Comparison of ENCODE assay signal across 3 cellular contexts in the genomic region with DNA sequence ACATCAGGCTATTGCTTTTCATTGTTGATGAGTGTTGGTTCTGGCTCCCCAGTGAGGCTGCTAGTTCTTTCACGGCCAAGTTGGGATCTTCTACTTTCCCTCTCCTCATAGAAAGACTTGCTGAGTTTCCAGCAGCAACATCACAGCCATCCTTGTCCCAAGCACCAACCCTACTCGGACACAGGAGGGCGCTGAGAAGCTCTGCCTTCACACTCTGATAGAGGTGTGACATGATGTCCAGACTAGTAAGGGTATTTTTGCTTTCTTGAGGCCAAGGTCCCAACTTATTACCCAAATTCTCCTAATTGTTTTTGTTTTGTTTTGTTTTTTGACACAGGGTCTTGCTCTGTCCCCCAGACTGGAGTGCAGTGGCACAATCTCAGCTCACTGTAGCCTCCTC.
A peak's percentile ranks its signal among the peaks of the same experiment; 100 is the strongest.
TF ChIP-seq lines count a peak whose summit lies in the region.

No MANE protein-coding gene starts in this region.

TF ChIP-seq in HepG2, 621 proteins besides CTCF, POLR2A, EP300 and RAD21 (continues in another document):
- TF ChIP-seq HMGXB3 (CRISPR knock-in tag; IDR thresholded peaks at IDR 0.05; ENCODE audit: borderline replicate concordance) (no peak), SMC3 (IDR thresholded peaks at IDR 0.05; ENCODE audit: low read length) (peak; percentile 63), ZNF484 (CRISPR knock-in tag; IDR thresholded peaks at IDR 0.05; ENCODE audit: borderline replicate concordance, low read depth) (no peak), STAG1 (CRISPR knock-in tag; IDR thresholded peaks at IDR 0.05) (peak; percentile 53), ZSCAN20 (CRISPR knock-in tag; IDR thresholded peaks at IDR 0.05; ENCODE audit: borderline replicate concordance) (no peak), ZNF33B (CRISPR knock-in tag; IDR thresholded peaks at IDR 0.05) (no peak), MBNL3 (CRISPR knock-in tag; conservative IDR thresholded peaks at IDR 0.05) (no peak), TSC22D2 (CRISPR knock-in tag; IDR thresholded peaks at IDR 0.05; ENCODE audit: borderline replicate concordance) (no peak), KMT2A (CRISPR knock-in tag; IDR thresholded peaks at IDR 0.05) (no peak), MBD4 (IDR thresholded peaks at IDR 0.05; ENCODE audit: borderline replicate concordance, low read length) (no peak), XRCC5 (optimal IDR thresholded peaks at IDR 0.05; ENCODE audit: low read length) (peak; percentile 56), ZNF331 (CRISPR knock-in tag; IDR thresholded peaks at IDR 0.05) (0 out of 2 replicates have a peak, but pooled peaks have one; percentile 22), U2AF1 (optimal IDR thresholded peaks at IDR 0.05; ENCODE audit: low read depth, low read length) (no peak), PLRG1 (conservative IDR thresholded peaks at IDR 0.05) (no peak)
- TF ChIP-seq, protein P1, sequence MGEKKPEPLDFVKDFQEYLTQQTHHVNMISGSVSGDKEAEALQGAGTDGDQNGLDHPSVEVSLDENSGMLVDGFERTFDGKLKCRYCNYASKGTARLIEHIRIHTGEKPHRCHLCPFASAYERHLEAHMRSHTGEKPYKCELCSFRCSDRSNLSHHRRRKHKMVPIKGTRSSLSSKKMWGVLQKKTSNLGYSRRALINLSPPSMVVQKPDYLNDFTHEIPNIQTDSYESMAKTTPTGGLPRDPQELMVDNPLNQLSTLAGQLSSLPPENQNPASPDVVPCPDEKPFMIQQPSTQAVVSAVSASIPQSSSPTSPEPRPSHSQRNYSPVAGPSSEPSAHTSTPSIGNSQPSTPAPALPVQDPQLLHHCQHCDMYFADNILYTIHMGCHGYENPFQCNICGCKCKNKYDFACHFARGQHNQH (CRISPR knock-in tag; IDR thresholded peaks at IDR 0.05) = no peak

TF ChIP-seq in IMR-90, 13 proteins besides CTCF, POLR2A, EP300 and RAD21:
- TF ChIP-seq ELK1 (IDR thresholded peaks at IDR 0.05; ENCODE audit: borderline replicate concordance, low read depth, low read length) = no peak
- TF ChIP-seq RFX5 (IDR thresholded peaks at IDR 0.05; ENCODE audit: low read depth, low read length) = no peak
- no peak for TF ChIP-seq SMC3 (IDR thresholded peaks at IDR 0.05; ENCODE audit: low read depth, low read length)
- TF ChIP-seq RCOR1 (IDR thresholded peaks at IDR 0.05; ENCODE audit: insufficient replicate concordance, low read length) = no peak
- TF ChIP-seq NFE2L2 (IDR thresholded peaks at IDR 0.05; ENCODE audit: low read depth, low read length) = no peak
- no peak for TF ChIP-seq MAZ (IDR thresholded peaks at IDR 0.05; ENCODE audit: borderline replicate concordance, low read depth, low read length)
- no peak for TF ChIP-seq BHLHE40 (IDR thresholded peaks at IDR 0.05; ENCODE audit: low read depth, low read length)
- TF ChIP-seq MAFK (IDR thresholded peaks at IDR 0.05; ENCODE audit: low read depth, low read length) = no peak
- TF ChIP-seq MXI1 (IDR thresholded peaks at IDR 0.05; ENCODE audit: borderline replicate concordance, low read depth, low read length) = no peak
- no peak for TF ChIP-seq FOS (IDR thresholded peaks at IDR 0.05; ENCODE audit: low read depth, low read length)
- TF ChIP-seq CHD1 (IDR thresholded peaks at IDR 0.05; ENCODE audit: low read depth, low read length) = no peak
- TF ChIP-seq USF2 (IDR thresholded peaks at IDR 0.05; ENCODE audit: low read depth, low read length) = no peak
- no peak for TF ChIP-seq CEBPB (IDR thresholded peaks at IDR 0.05; ENCODE audit: low read depth, low read length)
TF ChIP-seq in IMR-90: peak in this region for 0.

TF ChIP-seq in GM12878, 131 proteins besides CTCF, POLR2A, EP300 and RAD21:
- TF ChIP-seq RUNX3 (IDR thresholded peaks at IDR 0.05; ENCODE audit: low read length) = no peak
- peak; percentile 29; the same call in 1 of the 2 replicates for TF ChIP-seq SMC3 (IDR thresholded peaks at IDR 0.05; ENCODE audit: borderline replicate concordance, low read length)
TF ChIP-seq in GM12878: peak in this region for 1.
